In the genomic region with DNA sequence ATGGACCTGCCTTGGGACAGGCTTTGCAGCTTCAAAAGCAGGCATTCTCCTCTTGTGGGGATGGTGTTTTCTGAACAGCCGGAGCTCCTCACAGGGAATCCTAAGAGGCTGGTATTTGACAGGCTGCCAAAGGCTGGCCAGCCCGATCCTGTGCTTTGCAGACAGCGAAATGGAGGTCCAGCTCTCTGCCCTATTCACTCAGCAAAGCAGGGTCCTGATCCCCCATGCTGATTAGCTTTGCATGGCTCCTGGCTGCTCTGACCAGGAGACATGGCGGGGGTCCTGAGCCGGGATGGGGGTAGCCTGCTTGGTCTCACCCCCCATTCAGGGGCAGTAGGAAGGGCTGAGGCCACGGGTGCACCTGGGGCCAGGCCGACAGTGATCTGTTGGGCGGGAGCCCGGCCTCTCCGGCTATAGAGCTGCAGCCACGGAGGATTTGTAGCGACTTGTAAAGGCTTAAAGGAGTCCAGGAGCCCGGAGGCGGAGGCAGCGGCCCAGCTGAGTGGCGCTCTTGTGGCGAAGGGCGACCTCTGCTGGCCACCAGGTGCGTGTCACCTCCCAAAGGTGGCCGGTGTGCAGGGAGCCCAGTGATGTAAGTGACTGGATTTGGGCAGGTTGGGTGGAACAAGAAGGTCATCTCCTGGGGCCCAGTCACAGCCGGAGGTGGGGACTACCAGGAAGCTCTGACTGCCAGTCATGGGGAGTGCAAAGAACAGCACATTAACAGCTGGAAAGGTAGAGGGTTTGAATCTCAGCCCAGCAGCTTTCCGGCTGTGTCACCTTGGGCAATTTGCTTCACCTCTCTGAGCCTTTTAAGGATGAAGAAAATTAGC, we compare ENCODE assay signal across 8 cellular contexts.
A peak's percentile ranks its signal among the peaks of the same experiment; 100 is the strongest.
DNase-seq lines count a peak whose midpoint lies in the region; ATAC-seq and TF ChIP-seq lines count a peak whose summit lies in the region.

No MANE protein-coding gene starts in this region.

- POLR2A ChIA-PET in activated CD8-positive, alpha-beta T cell treated with anti-CD3 and anti-CD28 coated beads for 36 hours (lab: Charles Lee) = interaction anchor here (0.6 to 1.3 kb wide), 2 partner anchors 25 to 1194 kb away, joined by 3 to 5 read pairs; no protein-coding TSS in a partner anchor

- H3K27me3 Mint-ChIP-seq in activated CD8-positive, alpha-beta T cell treated with anti-CD3 and anti-CD28 coated beads for 36 hours = no peaks in the 10 kb centered on the region

- intact Hi-C loops in activated CD8-positive, alpha-beta T cell treated with anti-CD3 and anti-CD28 coated beads for 36 hours (cut with micrococcal nuclease) = loop anchor here (10.0 kb wide), 4 partner anchors 261 to 1151 kb away; no protein-coding TSS in a partner anchor

- TF ChIP-seq CTCF in AG10803 (conservative IDR thresholded peaks at IDR 0.05; ENCODE audit: low read length) = peak; percentile 82
- TF ChIP-seq CTCF in activated CD8-positive, alpha-beta T cell treated with anti-CD3 and anti-CD28 coated beads for 36 hours (IDR thresholded peaks at IDR 0.05) = peak; percentile 95

- CTCF ChIA-PET in activated CD8-positive, alpha-beta T cell treated with anti-CD3 and anti-CD28 coated beads for 36 hours (lab: Charles Lee) = interaction anchor here (0.7 to 4.9 kb wide), 88 partner anchors 8 to 1149 kb away, joined by 3 to 27 read pairs (median 4); no protein-coding TSS in a partner anchor

- peak; percentile 79 for DNase-seq in AG10803 (ENCODE audit: low read depth)
- peak; percentile 58 for DNase-seq in NCI-H774 (lab: John Stamatoyannopoulos, UW)
- DNase-seq in activated CD8-positive, alpha-beta T cell treated with anti-CD3 and anti-CD28 coated beads for 36 hours = peak; percentile 89
- DNase-seq in effector CD8-positive, alpha-beta T cell (lab: John Stamatoyannopoulos, UW) = peak; percentile 63
- DNase-seq in medulla oblongata (ENCODE audit: extremely low spot score) = peak; percentile 88
- DNase-seq in stimulated activated CD8-positive, alpha-beta memory T cell treated with anti-CD3 and anti-CD28 coated beads, Interleukin-12 subunit alpha, Interleukin-12 subunit beta, amount 100 ng/mL, for 24 hours (ENCODE audit: extremely low read depth) = peak; percentile 31

- peak; percentile 81 for ATAC-seq in GM18907 (IDR thresholded peaks at IDR 0.05; ENCODE audit: unreplicated experiment)
- ATAC-seq in HG03378 (IDR thresholded peaks at IDR 0.05; ENCODE audit: unreplicated experiment) = peak; percentile 73
- ATAC-seq in activated CD8-positive, alpha-beta T cell treated with anti-CD3 and anti-CD28 coated beads for 36 hours = peak; percentile 92

- no peaks in the 10 kb centered on the region for H3K36me3 Mint-ChIP-seq in activated CD8-positive, alpha-beta T cell treated with anti-CD3 and anti-CD28 coated beads for 36 hours (ENCODE audit: low read depth)

- no peaks in the 10 kb centered on the region for H3K9me3 Mint-ChIP-seq in activated CD8-positive, alpha-beta T cell treated with anti-CD3 and anti-CD28 coated beads for 36 hours

- no peak overlapping the region for H3K27ac Mint-ChIP-seq in activated CD8-positive, alpha-beta T cell treated with anti-CD3 and anti-CD28 coated beads for 36 hours

- peaks cover 4% of the 10 kb centered on the region for H3K4me1 Mint-ChIP-seq in activated CD8-positive, alpha-beta T cell treated with anti-CD3 and anti-CD28 coated beads for 36 hours (ENCODE audit: low read depth)

- H3K4me3 ChIP-seq in AG10803 (ENCODE audit: low read length) = no peak overlapping the region

- no peak overlapping the region for H3K4me3 Mint-ChIP-seq in activated CD8-positive, alpha-beta T cell treated with anti-CD3 and anti-CD28 coated beads for 36 hours

Comparison
In these comparisons a context has a peak if more than half of its experiments do, and no peak if none do; other contexts are left out.
1. DNase-seq: peak in every context shown above with its lines; median percentile 89 in activated CD8-positive, alpha-beta T cell treated with anti-CD3 and anti-CD28 coated beads for 36 hours; 88 in medulla oblongata; 79 in AG10803; 63 in effector CD8-positive, alpha-beta T cell; 58 in NCI-H774; 31 in stimulated activated CD8-positive, alpha-beta memory T cell treated with anti-CD3 and anti-CD28 coated beads, Interleukin-12 subunit alpha, Interleukin-12 subunit beta, amount 100 ng/mL, for 24 hours.